ENCODE assay signal across 8 cellular contexts in genomic region chr7:24980695-24981543, GRCh38. TPM values are rescaled to one million over a fixed set of nuclear protein-coding genes. Genes with fewer than 3 reads are reported as not detected.
DNase-seq lines count a peak whose midpoint lies in the region; ATAC-seq and TF ChIP-seq lines count a peak whose summit lies in the region.

No MANE protein-coding gene starts in this region.

- ATAC-seq in GM19372 (IDR thresholded peaks at IDR 0.05; ENCODE audit: low read depth, unreplicated experiment) (peak; percentile 16), HG03442 (IDR thresholded peaks at IDR 0.05; ENCODE audit: unreplicated experiment) (peak; percentile 12), upper lobe of right lung (peak; percentile 2)

- POLR2A ChIA-PET in BJ (lab: Charles Lee): interaction anchor here (0.6 kb wide), 1 partner anchor 139 kb away, joined by 3 read pairs; no protein-coding TSS in a partner anchor

- TF ChIP-seq CTCF in BJ (IDR thresholded peaks at IDR 0.05; ENCODE audit: insufficient read depth, low read depth, low read length) (no peak), WI38 (IDR thresholded peaks at IDR 0.05; ENCODE audit: low read depth, low read length) (no peak), upper lobe of right lung (IDR thresholded peaks at IDR 0.05) (no peak)

- H3K27ac ChIP-seq in epithelial cell of prostate (peak overlapping the region; percentile 90), muscle layer of duodenum (ENCODE audit: low read length) (peak overlapping the region; percentile 82), upper lobe of right lung (peak overlapping the region; percentile 75)

- H3K4me3 ChIP-seq in BJ (ENCODE audit: low read depth, low read length) (peak overlapping the region; percentile 60), WI38 (ENCODE audit: low read depth, low read length) (peak overlapping the region; percentile 64), muscle layer of duodenum (ENCODE audit: low read depth in 1 of 2, low read length in 2 of 2) (peak overlapping the region; percentile 77 to 90), upper lobe of right lung (peak overlapping the region; percentile 60)

- intact Hi-C loops in upper lobe of right lung (cut with DNase I): no loop called here

- CTCF ChIA-PET in BJ (lab: Yijun Ruan, JAX): interaction anchor here (0.7 to 7.3 kb wide), 26 partner anchors 9 to 168 kb away, joined by 3 to 106 read pairs (median 5); no protein-coding TSS in a partner anchor

- DNase-seq in BJ (ENCODE audit: low read depth) (no peak), epithelial cell of prostate (ENCODE audit: low read depth, low spot score) (no peak), upper lobe of right lung (peak; percentile 68), A172 (ENCODE audit: low spot score) (no peak)

- H3K4me1 ChIP-seq in muscle layer of duodenum (ENCODE audit: control insufficient read depth in 1 of 2, insufficient read depth in 2 of 2, low read length in 2 of 2) (peaks cover 0 to 12% of the 10 kb centered on the region in 2 donors), upper lobe of right lung (peaks cover 5% of the 10 kb centered on the region)

- H3K27me3 ChIP-seq in BJ (ENCODE audit: control insufficient read depth, insufficient read depth, low read length): no peaks in the 10 kb centered on the region
- H3K27me3 ChIP-seq in muscle layer of duodenum (ENCODE audit: low read depth, low read length): no peaks in the 10 kb centered on the region
- H3K27me3 ChIP-seq in upper lobe of right lung: no peaks in the 10 kb centered on the region

- H3K9me3 ChIP-seq in muscle layer of duodenum (ENCODE audit: control insufficient read depth in 1 of 2, low read length in 2 of 2): no peaks in the 10 kb centered on the region
- H3K9me3 ChIP-seq in upper lobe of right lung: no peaks in the 10 kb centered on the region

- H3K36me3 ChIP-seq in BJ (ENCODE audit: control insufficient read depth, insufficient read depth, low read length): no peaks in the 10 kb centered on the region
- no peaks in the 10 kb centered on the region for H3K36me3 ChIP-seq in muscle layer of duodenum (ENCODE audit: control insufficient read depth in 1 of 2, insufficient read depth in 2 of 2, low read length in 2 of 2)
- H3K36me3 ChIP-seq in upper lobe of right lung: no peaks in the 10 kb centered on the region

RNA-seq across cellular contexts. Expression of gene OSBPL3, which starts 0.9 kb away (rescaled TPM):
- polyA plus RNA-seq in BJ (2011; rRNA removed): 26.5 and 27.1 TPM in 2 replicates
- 22.8 and 23.2 TPM in 2 replicates for polyA minus RNA-seq in BJ (2011; rRNA and poly(A)+ RNA removed)
- 23.7 TPM for total RNA-seq in upper lobe of right lung
- total RNA-seq in A172 (2014; rRNA removed; shearing (Covaris generic)): 17.5 and 19.1 TPM in 2 replicates
